29 cellular contexts compared by ENCODE assay signal in the genomic region with DNA sequence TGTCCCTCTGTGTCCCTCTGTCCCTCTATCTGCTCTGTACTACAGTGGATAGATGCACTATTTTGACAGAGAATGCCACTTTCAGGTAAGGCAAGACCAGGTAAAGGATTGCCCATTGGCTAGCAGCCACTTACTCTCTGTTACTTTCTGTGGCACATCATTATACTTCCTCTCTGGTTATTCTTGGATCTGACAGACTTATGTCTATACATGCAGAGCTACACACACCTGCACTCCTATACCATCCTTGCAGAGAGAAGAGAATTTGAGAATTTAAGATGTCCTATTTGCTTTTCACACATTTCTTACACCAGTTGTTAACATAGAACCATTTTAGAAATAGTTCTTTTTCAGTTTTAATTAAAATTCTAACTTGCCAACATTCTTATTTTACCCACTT.
"Had no signal": no experiment of that assay in that cellular context is flagged by ENCODE, and none has a peak within 500 bp of the region (broad histone marks: within the 10 kb centered on the region; RNA-seq: fewer than 3 reads in every experiment).

No MANE protein-coding gene starts in this region.

- H3K4me3 ChIP-seq: adrenal gland, body of pancreas, esophagus squamous epithelium, gastroesophageal sphincter had no signal

- H3K9me3 ChIP-seq: adrenal gland, body of pancreas, esophagus squamous epithelium, gastroesophageal sphincter had no signal

- H3K36me3 ChIP-seq: adrenal gland, esophagus squamous epithelium, gastroesophageal sphincter had no signal

- H3K27me3 ChIP-seq: adrenal gland, body of pancreas, esophagus squamous epithelium, gastroesophageal sphincter had no signal

- ATAC-seq: activated naive CD8-positive, alpha-beta T cell treated with anti-CD3 and anti-CD28 coated beads, Interleukin-2, amount 50 U/mL, for 24 hours; activated T-cell treated with anti-CD3 and anti-CD28 coated beads, Interleukin-2, amount 50 U/mL, for 72 hours; activated T-helper 17 cell treated with anti-CD3 and anti-CD28 coated beads, Interleukin-2, amount 50 U/mL, for 72 hours; body of pancreas; gastroesophageal sphincter; WTC11 had no signal

- DNase-seq: activated CD4-positive, alpha-beta memory T cell treated with anti-CD3 and anti-CD28 coated beads, Interleukin-2, amount 10 ng/mL, durations not matched to agents 7 days and 5 days; activated CD4-positive, alpha-beta T cell treated with anti-CD3 and anti-CD28 coated beads for 1 hour; activated CD4-positive, alpha-beta T cell treated with anti-CD3 and anti-CD28 coated beads for 4 hours; activated CD4-positive, alpha-beta T cell treated with anti-CD3 and anti-CD28 coated beads, Interleukin-2, amount 10 ng/mL, durations not matched to agents 7 days and 5 days; activated CD4-positive, alpha-beta T cell treated with anti-CD3 and anti-CD28 coated beads, Interleukin-2, amount 50 U/mL, for 4 hours; activated CD8-positive, alpha-beta memory T cell treated with anti-CD3 and anti-CD28 coated beads, Interleukin-2, amount 50 U/mL, for 48 hours; activated effector memory CD4-positive, alpha-beta T cell treated with Interleukin-2 at 50 U/mL for 16 hours; activated gamma-delta T cell treated with Interleukin-2 at 50 U/mL for 16 hours; activated naive CD4-positive, alpha-beta T cell treated with Interleukin-2 at 50 U/mL for 16 hours; activated naive CD8-positive, alpha-beta T cell treated with anti-CD3 and anti-CD28 coated beads for 36 hours; activated naive CD8-positive, alpha-beta T cell treated with anti-CD3 and anti-CD28 coated beads, Interleukin-2, amount 50 U/mL, for 24 hours; activated T-cell treated with anti-CD3 and anti-CD28 coated beads for 4 hours; activated T-cell treated with anti-CD3 and anti-CD28 coated beads, Interleukin-2, amount 50 U/mL, for 24 hours; activated T-cell treated with anti-CD3 and anti-CD28 coated beads, Interleukin-2, amount 50 U/mL, for 72 hours; adrenal gland; amygdala; aorta; body of pancreas; caudate nucleus; cortex of kidney; dermis blood vessel endothelial cell; effector CD4-positive, alpha-beta T cell; esophagus squamous epithelium; foreskin melanocyte; T-helper 2 cell had no signal

- H3K4me1 ChIP-seq: adrenal gland, esophagus squamous epithelium had no signal

- H3K27ac ChIP-seq: adrenal gland, body of pancreas, epithelial cell of prostate, esophagus squamous epithelium, gastroesophageal sphincter had no signal
